Comparison of ENCODE assay signal across 24 cellular contexts in the genomic region with DNA sequence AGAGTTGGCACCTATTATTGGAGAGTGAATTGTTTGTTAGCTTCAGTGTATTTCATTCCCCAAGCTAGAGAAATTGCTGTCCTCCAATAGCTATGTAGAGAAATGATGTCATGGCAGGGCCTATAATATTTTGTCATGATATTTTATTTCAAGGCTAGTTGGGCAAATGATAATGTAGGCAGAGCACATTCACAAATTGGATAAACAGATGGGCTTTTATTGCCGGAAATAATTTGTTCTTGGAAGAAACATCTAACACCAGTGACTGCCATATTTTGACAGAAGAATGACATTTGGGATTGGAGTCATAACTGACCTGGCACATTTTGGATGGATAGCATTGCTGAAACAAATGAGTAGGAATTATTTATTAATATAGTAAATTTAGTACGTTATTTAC.
"Had no signal": no experiment of that assay in that cellular context is flagged by ENCODE, and none has a peak within 500 bp of the region (broad histone marks: within the 10 kb centered on the region; RNA-seq: fewer than 3 reads in every experiment).

No MANE protein-coding gene starts in this region.

- H3K27me3 ChIP-seq: neutrophil, thyroid gland, upper lobe of right lung had no signal

- DNase-seq: activated B cell treated with CpG ODN at 0.5 μM for 24 hours; activated CD4-positive, alpha-beta T cell treated with anti-CD3 and anti-CD28 coated beads, Interleukin-2, amount 50 U/mL, for 1 hour; activated CD8-positive, alpha-beta T cell treated with anti-CD3 and anti-CD28 coated beads for 36 hours; activated gamma-delta T cell treated with Interleukin-2 at 50 U/mL for 16 hours; activated naive CD4-positive, alpha-beta T cell treated with anti-CD3 and anti-CD28 coated beads, Interleukin-2, amount 50 U/mL, for 16 hours; activated T-cell treated with anti-CD3 and anti-CD28 coated beads, Interleukin-2, amount 50 U/mL, for 4 hours; amniotic stem cell; endodermal cell; foreskin fibroblast; head of caudate nucleus; hippocampal formation; left cardiac atrium; left ventricle myocardium superior; stimulated activated CD4-positive, alpha-beta T cell treated with anti-CD3 and anti-CD28 coated beads, Interleukin-4, amount 100 ng/mL, for 24 hours; stimulated activated naive CD8-positive, alpha-beta T cell treated with anti-CD3 and anti-CD28 coated beads, Interleukin-15, amount 100 ng/mL, for 72 hours; substantia nigra; thyroid gland; upper lobe of right lung had no signal

- H3K4me3 ChIP-seq: skin epidermis, thyroid gland, upper lobe of right lung had no signal

- H3K27ac ChIP-seq: neutrophil, skin epidermis, thyroid gland, upper lobe of right lung had no signal

- H3K36me3 ChIP-seq: neutrophil, thyroid gland, upper lobe of right lung had no signal

- ATAC-seq: activated CD8-positive, alpha-beta T cell treated with anti-CD3 and anti-CD28 coated beads for 36 hours; activated T-cell treated with anti-CD3 and anti-CD28 coated beads, Interleukin-2, amount 50 U/mL, for 4 hours; activated T-helper 17 cell treated with anti-CD3 and anti-CD28 coated beads, Interleukin-2, amount 50 U/mL, for 72 hours; esophagus mucosa; left cardiac atrium; left ventricle myocardium superior; sciatic nerve; stimulated activated effector memory CD8-positive, alpha-beta T cell treated with anti-CD3 and anti-CD28 coated beads, Interleukin-12 subunit alpha, Interleukin-12 subunit beta, amount 100 ng/mL, for 72 hours; stimulated activated naive CD8-positive, alpha-beta T cell treated with anti-CD3 and anti-CD28 coated beads, Interleukin-15, amount 100 ng/mL, for 72 hours; upper lobe of right lung had no signal
